In genomic region chr3:9030034-9030433, GRCh38 we compare ENCODE assay signal across 7 cellular contexts.
"Had no signal": no experiment of that assay in that cellular context is flagged by ENCODE, and none has a peak within 500 bp of the region (broad histone marks: within the 10 kb centered on the region; RNA-seq: fewer than 3 reads in every experiment).

No MANE protein-coding gene starts in this region.

- H3K4me2 ChIP-seq: KMS-11 had no signal

- H3K9ac ChIP-seq: KMS-11 had no signal

- DNase-seq: IMR-90, KBM-7, KG1 had no signal

- FAIRE-seq: HepG2, HTR-8/SVneo had no signal

- H3K27ac ChIP-seq: HL-60, KMS-11 had no signal

- ATAC-seq: HepG2 had no signal
